27 cellular contexts compared by ENCODE assay signal in the genomic region with DNA sequence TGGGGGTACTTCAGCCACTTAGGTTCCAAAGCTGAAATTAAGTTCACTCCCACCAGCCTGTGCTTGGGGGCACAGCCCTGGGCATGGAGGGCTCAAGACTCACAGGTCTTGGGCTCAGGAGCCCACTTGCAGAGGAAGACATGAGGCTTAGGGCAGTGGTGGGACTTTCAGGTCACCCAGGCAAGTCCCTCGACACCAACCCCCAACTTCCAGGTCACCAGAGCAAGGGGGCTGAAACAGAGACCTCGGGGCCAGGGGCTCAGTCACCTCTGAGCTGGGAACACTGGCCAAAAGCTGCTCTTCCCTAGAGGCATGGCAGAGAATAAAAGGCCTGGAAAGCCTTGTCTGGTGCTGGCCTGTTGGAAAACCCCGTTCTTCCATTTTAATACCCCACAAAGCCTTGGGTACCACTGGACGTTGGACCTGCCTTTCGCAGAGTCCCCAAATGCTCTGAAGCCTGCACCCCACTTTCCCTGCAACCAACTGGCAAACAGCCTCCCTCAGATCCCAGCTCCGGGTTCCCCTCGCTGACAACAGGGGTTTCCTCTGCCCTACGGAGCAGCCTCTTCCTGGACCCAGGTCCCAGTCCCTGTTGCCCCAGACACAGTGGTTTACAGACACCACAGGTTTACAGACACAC.
"Had no signal": no experiment of that assay in that cellular context is flagged by ENCODE, and none has a peak within 500 bp of the region (broad histone marks: within the 10 kb centered on the region; RNA-seq: fewer than 3 reads in every experiment).

No MANE protein-coding gene starts in this region.

- ATAC-seq: naive thymus-derived CD4-positive, alpha-beta T cell; pancreas; right lobe of liver had no signal

- H3K27ac ChIP-seq: coronary artery, esophagus squamous epithelium, neural progenitor cell, pancreas, right lobe of liver, stomach, thyroid gland had no signal

- H3K9ac ChIP-seq: neural progenitor cell had no signal

- H3K4me1 ChIP-seq: esophagus squamous epithelium, pancreas, right lobe of liver, stomach, thyroid gland had no signal

- H3K36me3 ChIP-seq: esophagus squamous epithelium, neural progenitor cell, pancreas, right lobe of liver, stomach, thyroid gland had no signal

- H2AFZ ChIP-seq: neural progenitor cell had no signal

- H3K27me3 ChIP-seq: neural progenitor cell, pancreas, right lobe of liver, thyroid gland had no signal

- H3K4me2 ChIP-seq: neural progenitor cell, smooth muscle cell had no signal

- H3K9me3 ChIP-seq: esophagus squamous epithelium, pancreas, right lobe of liver, stomach, thyroid gland had no signal

- H3K9me3 Mint-ChIP-seq: immature natural killer cell, nephron, neural progenitor cell had no signal

- H3K4me3 Mint-ChIP-seq: immature natural killer cell; naive thymus-derived CD4-positive, alpha-beta T cell; nephron; neural progenitor cell had no signal

- H3K27ac Mint-ChIP-seq: immature natural killer cell, neural progenitor cell had no signal

- H3K36me3 Mint-ChIP-seq: immature natural killer cell, neural progenitor cell had no signal

- H3K4me3 ChIP-seq: coronary artery, esophagus squamous epithelium, neural progenitor cell, pancreas, right lobe of liver, smooth muscle cell, stomach, thyroid gland had no signal

- DNase-seq: dermis blood vessel endothelial cell; effector memory CD4-positive, alpha-beta T cell; esophagus squamous epithelium; foreskin melanocyte; glutamatergic neuron; hypothalamus; immature natural killer cell; mammary epithelial cell; mesendoderm; midbrain; naive thymus-derived CD4-positive, alpha-beta T cell; nucleus accumbens; pancreas; retina; right lobe of liver; stimulated activated CD4-positive, alpha-beta T cell treated with anti-CD3 and anti-CD28 coated beads, Interleukin-12 subunit alpha, Interleukin-12 subunit beta, amount 100 ng/mL, for 4 hours; stimulated activated CD4-positive, alpha-beta T cell treated with anti-CD3 and anti-CD28 coated beads, Interleukin-1b, Interleukin-23, amount 100 ng/mL, for 48 hours; stimulated activated CD4-positive, alpha-beta T cell treated with anti-CD3 and anti-CD28 coated beads, Interleukin-4, amount 100 ng/mL, for 1 hour; stimulated activated CD8-positive, alpha-beta memory T cell treated with anti-CD3 and anti-CD28 coated beads, Interleukin-4, amount 100 ng/mL, for 48 hours; stimulated activated naive CD4-positive, alpha-beta T cell; stomach; thyroid gland; trophoblast cell had no signal

- H3K4me1 Mint-ChIP-seq: immature natural killer cell had no signal
